14 cellular contexts compared by ENCODE assay signal in the genomic region with DNA sequence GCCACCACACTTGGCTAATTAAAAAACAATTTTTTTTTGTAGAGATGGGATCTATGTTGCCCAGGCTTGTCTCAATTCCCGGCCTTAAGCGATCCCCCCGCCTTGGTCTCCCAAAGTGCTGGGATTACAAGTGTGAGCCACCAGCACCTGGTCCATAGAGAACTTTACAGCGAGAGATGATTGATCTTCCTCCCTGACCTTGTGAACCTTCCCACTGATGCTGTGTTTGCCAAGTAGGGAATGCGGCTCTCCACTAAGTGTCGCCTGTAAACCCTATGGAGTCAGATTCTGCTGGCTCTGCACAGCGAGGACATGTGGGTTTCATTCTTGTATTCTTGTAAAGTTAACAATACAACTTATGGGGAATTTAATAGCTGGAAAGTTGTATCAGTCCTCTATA.
"Had no signal": no experiment of that assay in that cellular context is flagged by ENCODE, and none has a peak within 500 bp of the region (broad histone marks: within the 10 kb centered on the region; RNA-seq: fewer than 3 reads in every experiment).

No MANE protein-coding gene starts in this region.

- H3K27me3 Mint-ChIP-seq: activated CD4-positive, alpha-beta memory T cell treated with anti-CD3 and anti-CD28 coated beads for 36 hours; activated naive CD8-positive, alpha-beta T cell had no signal

- ATAC-seq: gastrocnemius medialis; naive thymus-derived CD4-positive, alpha-beta T cell; T-helper 17 cell; WTC11 had no signal

- H3K4me1 ChIP-seq: gastrocnemius medialis had no signal

- H3K27ac ChIP-seq: cardiac muscle cell, dorsolateral prefrontal cortex, gastrocnemius medialis, left ventricle myocardium inferior had no signal

- H3K36me3 Mint-ChIP-seq: activated CD4-positive, alpha-beta memory T cell treated with anti-CD3 and anti-CD28 coated beads for 36 hours; activated naive CD8-positive, alpha-beta T cell; WTC11 had no signal

- DNase-seq: activated CD4-positive, alpha-beta memory T cell treated with anti-CD3 and anti-CD28 coated beads for 36 hours; activated CD4-positive, alpha-beta T cell treated with anti-CD3 and anti-CD28 coated beads for 4 hours; activated T-cell treated with anti-CD3 and anti-CD28 coated beads for 4 hours; dorsolateral prefrontal cortex; gastrocnemius medialis; head of caudate nucleus; left ventricle myocardium inferior; naive thymus-derived CD4-positive, alpha-beta T cell; stimulated activated naive CD4-positive, alpha-beta T cell; T-helper 17 cell had no signal

- H3K9me3 ChIP-seq: gastrocnemius medialis, left ventricle myocardium inferior had no signal

- H3K4me1 Mint-ChIP-seq: WTC11 had no signal

- H3K36me3 ChIP-seq: cardiac muscle cell, gastrocnemius medialis, left ventricle myocardium inferior had no signal

- H3K27me3 ChIP-seq: cardiac muscle cell, gastrocnemius medialis had no signal

- H3K4me3 ChIP-seq: cardiac muscle cell, dorsolateral prefrontal cortex, gastrocnemius medialis, left ventricle myocardium inferior had no signal

- H3K4me3 Mint-ChIP-seq: activated CD4-positive, alpha-beta memory T cell treated with anti-CD3 and anti-CD28 coated beads for 36 hours; activated naive CD8-positive, alpha-beta T cell; activated T-helper 1 cell treated with anti-CD3 and anti-CD28 coated beads, Interleukin-12 subunit alpha, Interleukin-12 subunit beta, Interleukin-2, Interleukin-4 antibody, amounts not matched to agents 30 ng/mL and 10 ng/mL and 1 ng/mL, durations not matched to agents 14 hours and 24 hours and 36 hours; naive thymus-derived CD4-positive, alpha-beta T cell; T-helper 17 cell; WTC11 had no signal

- H3K9me3 Mint-ChIP-seq: activated CD4-positive, alpha-beta memory T cell treated with anti-CD3 and anti-CD28 coated beads for 36 hours; activated T-helper 1 cell treated with anti-CD3 and anti-CD28 coated beads, Interleukin-12 subunit alpha, Interleukin-12 subunit beta, Interleukin-2, Interleukin-4 antibody, amounts not matched to agents 30 ng/mL and 10 ng/mL and 1 ng/mL, durations not matched to agents 14 hours and 24 hours and 36 hours; naive thymus-derived CD4-positive, alpha-beta T cell had no signal

- H3K27ac Mint-ChIP-seq: activated CD4-positive, alpha-beta memory T cell treated with anti-CD3 and anti-CD28 coated beads for 36 hours; activated naive CD8-positive, alpha-beta T cell; activated T-helper 1 cell treated with anti-CD3 and anti-CD28 coated beads, Interleukin-12 subunit alpha, Interleukin-12 subunit beta, Interleukin-2, Interleukin-4 antibody, amounts not matched to agents 30 ng/mL and 10 ng/mL and 1 ng/mL, durations not matched to agents 14 hours and 24 hours and 36 hours; T-helper 17 cell; WTC11 had no signal
